In genomic region chr1:920506-920905, GRCh38 we compare ENCODE assay signal across 1 cellular context.
TF ChIP-seq lines count a peak whose summit lies in the region.

No MANE protein-coding gene starts in this region.

TF ChIP-seq in GM12878, 131 proteins besides CTCF, POLR2A, EP300 and RAD21:
- TF ChIP-seq STAT3 (IDR thresholded peaks at IDR 0.05; ENCODE audit: low read depth, low read length): no peak
